In genomic region chr9:76181020-76181641, GRCh38 we compare ENCODE assay signal across 12 cellular contexts.
A peak's percentile ranks its signal among the peaks of the same experiment; 100 is the strongest.
DNase-seq lines count a peak whose midpoint lies in the region; ATAC-seq and TF ChIP-seq lines count a peak whose summit lies in the region.
"Had no signal": no experiment of that assay in that cellular context is flagged by ENCODE, and none has a peak within 500 bp of the region (broad histone marks: within the 10 kb centered on the region; RNA-seq: fewer than 3 reads in every experiment).

No MANE protein-coding gene starts in this region.

- H3K56ac ChIP-seq in mesendoderm (ENCODE audit: low read length) = no peak overlapping the region

- H3K4ac ChIP-seq in mesendoderm (ENCODE audit: low read depth, low read length) = no peak overlapping the region

- peak overlapping the region; percentile 39 for H3K27ac ChIP-seq in mesendoderm (ENCODE audit: low read depth, low read length)
- no peak overlapping the region for H3K27ac ChIP-seq in heart left ventricle
- H3K27ac ChIP-seq: gastroesophageal sphincter, right lobe of liver, thyroid gland had no signal

- ATAC-seq in heart left ventricle = no peak
- ATAC-seq in GM21723 (IDR thresholded peaks at IDR 0.05; ENCODE audit: unreplicated experiment) = no peak
- ATAC-seq: gastroesophageal sphincter had no signal

- no peaks in the 10 kb centered on the region for H3K79me1 ChIP-seq in mesendoderm (ENCODE audit: low read length)

- no peaks in the 10 kb centered on the region for H3K9me3 ChIP-seq in heart left ventricle
- H3K9me3 ChIP-seq: gastroesophageal sphincter, right lobe of liver, thyroid gland had no signal

- no peak for TF ChIP-seq POLR2A in heart left ventricle (IDR thresholded peaks at IDR 0.05)

- no peak overlapping the region for H4K5ac ChIP-seq in mesendoderm (ENCODE audit: low read length)

- DNase-seq in Caki2 (ENCODE audit: low read depth) (peak; percentile 59), LoVo (ENCODE audit: low spot score) (peak; percentile 70), astrocyte of the cerebellum (ENCODE audit: low read depth) (peak; percentile 85), mesendoderm (peak; percentile 85), heart left ventricle (no peak), COLO829 (ENCODE audit: low spot score) (no peak), NCI-H1092 treated with DMSO at 0.1 percent for 48 hours (lab: John Stamatoyannopoulos, UW) (no peak)
- DNase-seq: NCI-H446 treated with DMSO at 0.1 percent for 48 hours, right lobe of liver, thyroid gland had no signal

- H3K9ac ChIP-seq in mesendoderm (ENCODE audit: low read length) = no peak overlapping the region

- H3K27me3 ChIP-seq in mesendoderm (ENCODE audit: insufficient read depth, low read length, poor library complexity) (no peaks in the 10 kb centered on the region), heart left ventricle (no peaks in the 10 kb centered on the region)
- H3K27me3 ChIP-seq: gastroesophageal sphincter, right lobe of liver, thyroid gland had no signal

- H3K4me1 ChIP-seq in mesendoderm (ENCODE audit: control insufficient read depth, low read depth, low read length) (peaks cover 10% of the 10 kb centered on the region), heart left ventricle (peaks cover 0 to 8% (median 0%) of the 10 kb centered on the region in 12 donors)
- H3K4me1 ChIP-seq: gastroesophageal sphincter, right lobe of liver, thyroid gland had no signal

- no peak overlapping the region for H2BK15ac ChIP-seq in mesendoderm (replicated peaks; ENCODE audit: low read depth)

- H2BK120ac ChIP-seq in mesendoderm (ENCODE audit: low read depth, low read length) = no peak overlapping the region

- TF ChIP-seq CTCF in astrocyte of the cerebellum (IDR thresholded peaks at IDR 0.05; ENCODE audit: low read depth, low read length, missing control alignments) = no peak
- TF ChIP-seq CTCF in heart left ventricle (IDR thresholded peaks at IDR 0.05) = no peak

- no CpG with 5 or more reads among the region's 5 CpGs for WGBS in mesendoderm (ENCODE audit: extremely low coverage, insufficient coverage, low lambda C conversion rate)
- WGBS in heart left ventricle, 4 donors = 89 to 97% (median 92%) methylated on average over 5 of the region's 5 CpGs

- intact Hi-C loops in heart left ventricle (cut with DNase I) = loop anchor here in 1 of 10 donors (10.0 kb wide), 1 partner anchor 64 kb away; no protein-coding TSS in a partner anchor

- H3K23ac ChIP-seq in mesendoderm (ENCODE audit: low read length) = no peak overlapping the region

- H3K18ac ChIP-seq in mesendoderm (ENCODE audit: low read length) = no peak overlapping the region

- H3K79me2 ChIP-seq in mesendoderm (ENCODE audit: control insufficient read depth, insufficient read depth, low read length) = no peaks in the 10 kb centered on the region

- no peak overlapping the region for H2AK5ac ChIP-seq in mesendoderm (ENCODE audit: low read length)

- H3K4me3 ChIP-seq in astrocyte of the cerebellum (ENCODE audit: low read depth, low read length) = no peak overlapping the region
- H3K4me3 ChIP-seq in mesendoderm (ENCODE audit: low read length) = no peak overlapping the region
- H3K4me3 ChIP-seq in heart left ventricle = no peak overlapping the region
- H3K4me3 ChIP-seq: gastroesophageal sphincter, right lobe of liver, thyroid gland had no signal

- peak overlapping the region; percentile 17 for H2BK5ac ChIP-seq in mesendoderm (ENCODE audit: low read length)

- no peaks in the 10 kb centered on the region for H3K36me3 ChIP-seq in mesendoderm (ENCODE audit: control insufficient read depth, insufficient read depth, low read length)
- peaks cover 0 to 58% (median 14%) of the 10 kb centered on the region in 9 donors for H3K36me3 ChIP-seq in heart left ventricle
- H3K36me3 ChIP-seq: right lobe of liver had no signal

- no peak overlapping the region for H4K8ac ChIP-seq in mesendoderm (ENCODE audit: low read depth, low read length)

- in situ Hi-C loops in Caki2 (cut with HindIII; ENCODE audit: low pct_unique_long_range_greater_than_20kb, low sequenced_read_pairs) = no loop called here
- in situ Hi-C loops in astrocyte of the cerebellum (cut with HindIII; ENCODE audit: low sequenced_read_pairs) = no loop called here

- no peak overlapping the region for H3K4me2 ChIP-seq in mesendoderm (ENCODE audit: low read length)

Comparison
In these comparisons a context has a peak if more than half of its experiments do, and no peak if none do; other contexts are left out.
1. DNase-seq: peak in Caki2 (single experiment), LoVo (single experiment), astrocyte of the cerebellum (single experiment) and mesendoderm (single experiment); none in heart left ventricle (0 of 5), COLO829 (single experiment) and NCI-H1092 treated with DMSO at 0.1 percent for 48 hours (single experiment).